7 cellular contexts compared by ENCODE assay signal in the genomic region with DNA sequence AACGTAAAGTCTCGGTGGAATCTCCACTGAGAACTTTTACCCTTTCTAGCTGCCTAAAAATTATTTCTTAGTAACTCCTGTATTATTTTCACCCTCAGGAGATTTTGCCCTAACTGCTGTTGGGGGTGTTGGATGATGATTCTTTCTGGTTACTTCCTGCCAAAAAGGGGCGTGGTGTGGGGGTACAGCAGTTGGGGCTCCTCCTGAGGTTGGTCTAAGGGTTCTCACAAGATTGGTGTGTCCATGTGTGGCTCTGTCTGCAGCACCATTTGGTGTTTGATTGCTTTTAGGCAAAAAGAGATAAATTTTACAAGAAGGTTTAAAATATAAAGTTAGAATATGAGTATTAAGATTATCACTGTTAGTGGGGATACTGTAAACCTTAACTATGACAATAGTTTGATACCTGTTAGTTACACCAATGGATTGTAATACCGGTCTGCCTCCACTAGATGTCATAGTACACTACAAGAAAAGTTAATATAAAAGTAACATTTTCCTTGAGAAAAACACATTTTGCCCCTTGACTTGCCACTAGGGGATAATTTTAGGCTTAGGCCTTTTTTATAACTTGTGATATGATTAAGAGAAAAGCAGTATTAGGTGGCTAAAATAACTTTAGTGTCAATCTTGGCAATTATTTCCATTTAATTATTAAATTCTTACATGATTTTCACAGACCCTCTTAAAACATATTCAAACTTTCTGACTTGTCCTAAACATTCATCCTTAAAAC.
DNase-seq lines count a peak whose midpoint lies in the region; ATAC-seq, FAIRE-seq and TF ChIP-seq lines count a peak whose summit lies in the region.

No MANE protein-coding gene starts in this region.

- H3K4me1 ChIP-seq in adipocyte (ENCODE audit: control insufficient read depth, insufficient read depth, low read length) (no peaks in the 10 kb centered on the region), kidney (ENCODE audit: control insufficient read depth in 1 of 2, insufficient read depth in 1 of 2, low read depth in 1 of 2, low read length in 2 of 2) (no peaks in the 10 kb centered on the region)

- H3K27me3 ChIP-seq in adipocyte (replicated peaks; ENCODE audit: control insufficient read depth, insufficient read depth, low read length) (peaks cover 7% of the 10 kb centered on the region), MG63 (no peaks in the 10 kb centered on the region)

- H3K36me3 ChIP-seq in adipocyte (ENCODE audit: control insufficient read depth, insufficient read depth, low read length, severe bottlenecking), result no peaks in the 10 kb centered on the region
- H3K36me3 ChIP-seq in kidney (ENCODE audit: control insufficient read depth in 1 of 2, insufficient read depth in 2 of 2, low read length in 2 of 2), result no peaks in the 10 kb centered on the region
- H3K36me3 ChIP-seq in MG63, result no peaks in the 10 kb centered on the region

- in situ Hi-C loops in G401 (cut with HindIII; ENCODE audit: low sequenced_read_pairs), result no loop called here

- no peak overlapping the region for H3K4me3 ChIP-seq in adipocyte (ENCODE audit: low read length)
- H3K4me3 ChIP-seq in kidney (ENCODE audit: low read length in 2 of 2), result no peak overlapping the region
- H3K4me3 ChIP-seq in MG63, result no peak overlapping the region

- peak; percentile 65 for ATAC-seq in GM21526 (IDR thresholded peaks at IDR 0.05; ENCODE audit: low FRiP score, unreplicated experiment)

- H3K9ac ChIP-seq in adipocyte (ENCODE audit: low read length) (no peak overlapping the region), kidney (ENCODE audit: low read length in 2 of 2) (no peak overlapping the region)

- H3K27ac ChIP-seq in kidney (ENCODE audit: low read depth in 2 of 2, low read length in 2 of 2), result no peak overlapping the region

- TF ChIP-seq CTCF in kidney (IDR thresholded peaks at IDR 0.05; ENCODE audit: borderline replicate concordance, extremely low read depth, insufficient read depth), result peak; percentile 49

- intact Hi-C loops in kidney (cut with DNase I), result no loop called here

- no peak for FAIRE-seq in kidney (lab: Jason Lieb, UNC)

- H3K9me3 ChIP-seq in adipocyte (ENCODE audit: control insufficient read depth, low read length), result peaks cover 11% of the 10 kb centered on the region
- peaks cover under 1 to 12% of the 10 kb centered on the region in 2 donors for H3K9me3 ChIP-seq in kidney (ENCODE audit: control insufficient read depth in 1 of 2, low read length in 2 of 2)
- H3K9me3 ChIP-seq in MG63, result no peaks in the 10 kb centered on the region

- DNase-seq in G401 (ENCODE audit: low spot score) (peak; percentile 19), LHCN-M2 (ENCODE audit: low read depth) (peak; percentile 38), adipocyte (ENCODE audit: low read depth) (peak; percentile 80), kidney (peak; percentile 6), MG63 (no peak), NCI-H128 (lab: John Stamatoyannopoulos, UW; ENCODE audit: unreplicated experiment) (no peak)

Comparison
In these comparisons a context has a peak if more than half of its experiments do, and no peak if none do; other contexts are left out.
1. DNase-seq: peak in G401 (single experiment), LHCN-M2 (single experiment), adipocyte (single experiment) and kidney (single experiment); none in MG63 (single experiment) and NCI-H128 (single experiment).